ENCODE assay signal across 8 cellular contexts in genomic region chr2:94586032-94586982, GRCh38.
DNase-seq lines count a peak whose midpoint lies in the region; ATAC-seq and TF ChIP-seq lines count a peak whose summit lies in the region.
"Not testable (repeated sequence)": the region's sequence is repeated elsewhere in the genome, so short reads cannot be mapped to it uniquely, and the experiment has no call there.

No MANE protein-coding gene starts in this region.

- peak; percentile 22 for DNase-seq in Caki2 (ENCODE audit: low read depth)
- DNase-seq in GM23248: peak; percentile 36
- peak; percentile 18 for DNase-seq in M059J (ENCODE audit: low read depth)
- DNase-seq in Peyer's patch; epithelial cell of esophagus (ENCODE audit: low read depth); right lobe of liver: not testable (repeated sequence)
- DNase-seq in activated naive CD4-positive, alpha-beta T cell treated with anti-CD3 and anti-CD28 coated beads for 36 hours: peak; percentile 58
- DNase-seq in upper lobe of left lung: peak in 1 of 2 donors; percentile 40

- TF ChIP-seq EP300 in upper lobe of left lung (IDR thresholded peaks at IDR 0.05): not testable (repeated sequence)

- H3K36me3 ChIP-seq in GM23248 (ENCODE audit: low read depth); Peyer's patch; right lobe of liver; upper lobe of left lung: not testable (repeated sequence)

- peaks cover 20% of the 10 kb centered on the region for H3K4me1 Mint-ChIP-seq in activated naive CD4-positive, alpha-beta T cell treated with anti-CD3 and anti-CD28 coated beads for 36 hours (ENCODE audit: low read depth)

- H3K4me2 ChIP-seq in GM23248 (ENCODE audit: unreplicated experiment): not testable (repeated sequence)

- not testable (repeated sequence) for H3K9me3 Mint-ChIP-seq in activated naive CD4-positive, alpha-beta T cell treated with anti-CD3 and anti-CD28 coated beads for 36 hours

- not testable (repeated sequence) for H3F3A ChIP-seq in GM23248 (ENCODE audit: insufficient read depth)

- not testable (repeated sequence) for H3K4me3 ChIP-seq in GM23248; Peyer's patch; epithelial cell of esophagus (ENCODE audit: low read length); right lobe of liver; upper lobe of left lung

- not testable (repeated sequence) for H4K20me1 ChIP-seq in GM23248 (ENCODE audit: insufficient read depth)

- not testable (repeated sequence) for TF ChIP-seq POLR2A in Peyer's patch (IDR thresholded peaks at IDR 0.05); right lobe of liver (IDR thresholded peaks at IDR 0.05); upper lobe of left lung (IDR thresholded peaks at IDR 0.05)

- not testable (repeated sequence) for H3K4me1 ChIP-seq in GM23248 (ENCODE audit: insufficient read depth); Peyer's patch; right lobe of liver; upper lobe of left lung

- not testable (repeated sequence) for H2AFZ ChIP-seq in GM23248

- not testable (repeated sequence) for H3K9me3 ChIP-seq in GM23248 (ENCODE audit: low read depth); Peyer's patch; right lobe of liver; upper lobe of left lung

- H3K27ac ChIP-seq in GM23248, Peyer's patch, right lobe of liver, upper lobe of left lung: not testable (repeated sequence)

- H3K9ac ChIP-seq in GM23248: not testable (repeated sequence)

- not testable (repeated sequence) for H3K27ac Mint-ChIP-seq in activated naive CD4-positive, alpha-beta T cell treated with anti-CD3 and anti-CD28 coated beads for 36 hours

- in situ Hi-C loops in Caki2 (cut with HindIII; ENCODE audit: low pct_unique_long_range_greater_than_20kb, low sequenced_read_pairs); GM23248 (cut with MboI): not testable (repeated sequence)

- CTCF ChIA-PET in activated naive CD4-positive, alpha-beta T cell treated with anti-CD3 and anti-CD28 coated beads for 36 hours (lab: Charles Lee): not testable (repeated sequence)

- ATAC-seq in right lobe of liver; upper lobe of left lung (ENCODE audit: low FRiP score in 2 of 2): not testable (repeated sequence)

- H3K4me3 Mint-ChIP-seq in activated naive CD4-positive, alpha-beta T cell treated with anti-CD3 and anti-CD28 coated beads for 36 hours: not testable (repeated sequence)

- peak in 4 of 6 experiments; percentile 7 to 19 (median 15) for TF ChIP-seq CTCF in Peyer's patch (IDR thresholded peaks at IDR 0.05)
- TF ChIP-seq CTCF in epithelial cell of esophagus (IDR thresholded peaks at IDR 0.05; ENCODE audit: insufficient read depth, low read depth, low read length, missing control alignments): peak; percentile 4
- peak; percentile 45 to 65 (median 60) for TF ChIP-seq CTCF in right lobe of liver (IDR thresholded peaks at IDR 0.05)
- TF ChIP-seq CTCF in upper lobe of left lung (IDR thresholded peaks at IDR 0.05): peak in 4 of 6 experiments; percentile 15 to 40 (median 26)

- not testable (repeated sequence) for H3K9me2 ChIP-seq in GM23248 (ENCODE audit: insufficient read depth)

- WGBS in GM23248 (ENCODE audit: low coverage in 1 of 2, low lambda C conversion rate in 2 of 2, missing lambda C conversion rate in 2 of 2), 2 experiments: 31 to 39% methylated on average over 13 to 14 of the region's 14 CpGs
- WGBS in right lobe of liver (ENCODE audit: insufficient coverage, low coverage, low lambda C conversion rate, missing lambda C conversion rate): 34% methylated on average over 4 of the region's 14 CpGs
- 6 to 62% methylated on average over 2 to 12 of the region's 14 CpGs for WGBS in upper lobe of left lung, 2 donors

- H3K36me3 Mint-ChIP-seq in activated naive CD4-positive, alpha-beta T cell treated with anti-CD3 and anti-CD28 coated beads for 36 hours (ENCODE audit: low read depth): not testable (repeated sequence)

- not testable (repeated sequence) for H3K27me3 ChIP-seq in GM23248 (replicated peaks; ENCODE audit: insufficient read depth); Peyer's patch; right lobe of liver; upper lobe of left lung

- intact Hi-C loops in activated naive CD4-positive, alpha-beta T cell treated with anti-CD3 and anti-CD28 coated beads for 36 hours (cut with micrococcal nuclease); right lobe of liver (cut with DNase I): not testable (repeated sequence)

- not testable (repeated sequence) for H3K27me3 Mint-ChIP-seq in activated naive CD4-positive, alpha-beta T cell treated with anti-CD3 and anti-CD28 coated beads for 36 hours (ENCODE audit: low read depth)

- not testable (repeated sequence) for H3K79me2 ChIP-seq in GM23248 (ENCODE audit: insufficient read depth)

Comparison
In these comparisons a context has a peak if more than half of its experiments do, and no peak if none do; other contexts are left out.
1. CTCF ChIP-seq: peak in every context shown above with its lines; median percentile 60 in right lobe of liver; 26 in upper lobe of left lung; 15 in Peyer's patch; 4 in epithelial cell of esophagus.